In genomic region chr17:43531955-43532354, GRCh38 we compare ENCODE assay signal across 1 cellular context.
A peak's percentile ranks its signal among the peaks of the same experiment; 100 is the strongest.
TF ChIP-seq lines count a peak whose summit lies in the region.

No MANE protein-coding gene starts in this region.

TF ChIP-seq in HEK293, 187 proteins besides CTCF, POLR2A, EP300 and RAD21 (continued from another document):
- TF ChIP-seq PRDM10 (tag by site-specific recombination; IDR thresholded peaks at IDR 0.05) = no peak
- TF ChIP-seq PATZ1 (tag by site-specific recombination; IDR thresholded peaks at IDR 0.05) = peak; percentile 34; the same call in 1 of the 2 replicates
- no peak for TF ChIP-seq ZNF19 (tag by site-specific recombination; IDR thresholded peaks at IDR 0.05; ENCODE audit: low read depth)
- no peak for TF ChIP-seq KLF1 (tag by site-specific recombination; IDR thresholded peaks at IDR 0.05)
- TF ChIP-seq ZNF221 (tag by site-specific recombination; IDR thresholded peaks at IDR 0.05; ENCODE audit: borderline replicate concordance) = no peak
- 0 out of 2 replicates have a peak, but pooled peaks have one; percentile 14 for TF ChIP-seq TSHZ1 (tag by site-specific recombination; IDR thresholded peaks at IDR 0.05; ENCODE audit: borderline replicate concordance)
- TF ChIP-seq ZNF629 (tag by site-specific recombination; IDR thresholded peaks at IDR 0.05) = peak; percentile 62
- TF ChIP-seq ZNF580 (tag by site-specific recombination; IDR thresholded peaks at IDR 0.05) = no peak
- TF ChIP-seq MZF1 (tag by site-specific recombination; IDR thresholded peaks at IDR 0.05; ENCODE audit: borderline replicate concordance) = no peak
- TF ChIP-seq REPIN1 (tag by site-specific recombination; IDR thresholded peaks at IDR 0.05; ENCODE audit: low read depth) = no peak
